ENCODE assay signal across 29 cellular contexts in the genomic region with DNA sequence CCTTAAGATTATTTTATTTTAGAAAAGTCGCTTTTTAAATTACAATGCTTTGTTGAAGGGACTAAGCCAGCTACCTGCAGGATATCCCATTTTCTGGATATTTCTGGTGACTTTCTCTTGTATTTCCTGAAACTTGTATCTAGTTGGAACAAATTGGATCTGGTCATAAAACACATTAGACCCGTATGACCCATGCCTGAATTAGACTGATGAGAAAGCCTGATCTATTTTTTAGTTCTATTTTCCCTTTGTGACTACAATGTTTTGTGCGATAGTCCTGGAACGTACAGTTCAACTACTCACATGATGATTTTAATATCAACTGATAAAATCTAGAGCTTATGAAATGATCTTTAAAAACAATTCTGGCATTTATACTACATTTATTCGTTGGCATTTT.
"Had no signal": no experiment of that assay in that cellular context is flagged by ENCODE, and none has a peak within 500 bp of the region (broad histone marks: within the 10 kb centered on the region; RNA-seq: fewer than 3 reads in every experiment).

No MANE protein-coding gene starts in this region.

- H3K4me1 Mint-ChIP-seq: stimulated activated effector memory CD8-positive, alpha-beta T cell treated with anti-CD3 and anti-CD28 coated beads, Interleukin-12 subunit alpha, Interleukin-12 subunit beta, amount 100 ng/mL, for 72 hours; stimulated activated naive B cell treated with anti-CD40 and anti-IgM and Interleukin-4, amounts not matched to agents 10 μg/mL and 1 μg/mL and 100 μg/mL, for 72 hours had no signal

- H3K27me3 ChIP-seq: neutrophil, right lobe of liver, sigmoid colon, stomach, thyroid gland, tibial nerve, upper lobe of left lung, vagina had no signal

- H3K36me3 ChIP-seq: neutrophil, right lobe of liver, sigmoid colon, stomach, thoracic aorta, thyroid gland, tibial nerve, upper lobe of left lung, vagina had no signal

- H3K4me3 ChIP-seq: psoas muscle, right lobe of liver, sigmoid colon, stomach, thoracic aorta, thyroid gland, tibial nerve, upper lobe of left lung, vagina had no signal

- H3K27ac ChIP-seq: neutrophil, parathyroid adenoma, psoas muscle, right lobe of liver, sigmoid colon, stomach, thoracic aorta, thyroid gland, tibial nerve, upper lobe of left lung, vagina had no signal

- H3K4me1 ChIP-seq: parathyroid adenoma, psoas muscle, sigmoid colon, thyroid gland, tibial nerve, upper lobe of left lung, vagina had no signal

- H3K4me3 Mint-ChIP-seq: natural killer cell treated with Interleukin-12 subunit alpha and Interleukin-12 subunit beta and Interleukin-15 and Interleukin-18, amount 100 ng/mL, for 72 hours; nephron progenitor cell; neural crest cell; stimulated activated effector memory CD8-positive, alpha-beta T cell treated with anti-CD3 and anti-CD28 coated beads, Interleukin-12 subunit alpha, Interleukin-12 subunit beta, amount 100 ng/mL, for 72 hours; stimulated activated naive B cell treated with anti-CD40 and anti-IgM and Interleukin-4, amounts not matched to agents 10 μg/mL and 1 μg/mL and 100 μg/mL, for 72 hours; stimulated activated naive CD8-positive, alpha-beta T cell treated with anti-CD3 and anti-CD28 coated beads, Interleukin-15, Interleukin-2, amounts not matched to agents 100 ng/mL and 50 ng/mL, for 24 hours had no signal

- FAIRE-seq: small intestine, urothelium cell line had no signal

- H3K27ac Mint-ChIP-seq: natural killer cell treated with Interleukin-12 subunit alpha and Interleukin-12 subunit beta and Interleukin-15 and Interleukin-18, amount 100 ng/mL, for 72 hours; nephron progenitor cell; progenitor cell of endocrine pancreas; stimulated activated effector memory CD8-positive, alpha-beta T cell treated with anti-CD3 and anti-CD28 coated beads, Interleukin-12 subunit alpha, Interleukin-12 subunit beta, amount 100 ng/mL, for 72 hours; stimulated activated naive B cell treated with anti-CD40 and anti-IgM and Interleukin-4, amounts not matched to agents 10 μg/mL and 1 μg/mL and 100 μg/mL, for 72 hours; stimulated activated naive CD8-positive, alpha-beta T cell treated with anti-CD3 and anti-CD28 coated beads, Interleukin-15, Interleukin-2, amounts not matched to agents 100 ng/mL and 50 ng/mL, for 24 hours had no signal

- DNase-seq: nephron progenitor cell; nucleus accumbens; posterior cingulate gyrus; psoas muscle; right cardiac atrium; right lobe of liver; sigmoid colon; small intestine; stimulated activated CD4-positive, alpha-beta T cell treated with anti-CD3 and anti-CD28 coated beads, Interleukin-15, amount 100 ng/mL, for 24 hours; stimulated activated CD4-positive, alpha-beta T cell treated with anti-CD3 and anti-CD28 coated beads, Interleukin-2, amount 100 ng/mL, for 24 hours; stimulated activated CD4-positive, alpha-beta T cell treated with anti-CD3 and anti-CD28 coated beads, Interleukin-2, amount 100 ng/mL, for 48 hours; stimulated activated CD4-positive, alpha-beta T cell treated with anti-CD3 and anti-CD28 coated beads, Interleukin-4, amount 100 ng/mL, for 24 hours; stimulated activated naive B cell treated with anti-CD40 and anti-IgM and Interleukin-4, amounts not matched to agents 10 μg/mL and 1 μg/mL and 100 μg/mL, for 72 hours; stimulated activated naive CD4-positive, alpha-beta T cell treated with Interleukin-2 at 50 U/mL for 16 hours; stomach; thyroid gland; trophoblast cell; upper lobe of left lung had no signal

- H3K36me3 Mint-ChIP-seq: natural killer cell treated with Interleukin-12 subunit alpha and Interleukin-12 subunit beta and Interleukin-15 and Interleukin-18, amount 100 ng/mL, for 72 hours; stimulated activated effector memory CD8-positive, alpha-beta T cell treated with anti-CD3 and anti-CD28 coated beads, Interleukin-12 subunit alpha, Interleukin-12 subunit beta, amount 100 ng/mL, for 72 hours had no signal

- H3K9me3 ChIP-seq: neutrophil, psoas muscle, right lobe of liver, stomach, thoracic aorta, thyroid gland, tibial nerve, upper lobe of left lung, vagina had no signal

- H3K9me3 Mint-ChIP-seq: natural killer cell treated with Interleukin-12 subunit alpha and Interleukin-12 subunit beta and Interleukin-15 and Interleukin-18, amount 100 ng/mL, for 72 hours had no signal

- ATAC-seq: natural killer cell treated with Interleukin-12 subunit alpha and Interleukin-12 subunit beta and Interleukin-15 and Interleukin-18, amount 100 ng/mL, for 72 hours; psoas muscle; right cardiac atrium; right lobe of liver; stimulated activated effector memory CD8-positive, alpha-beta T cell treated with anti-CD3 and anti-CD28 coated beads, Interleukin-12 subunit alpha, Interleukin-12 subunit beta, amount 100 ng/mL, for 72 hours; stimulated activated naive B cell treated with anti-CD40 and anti-IgM and Interleukin-4, amounts not matched to agents 10 μg/mL and 1 μg/mL and 100 μg/mL, for 72 hours had no signal
